Comparison of ENCODE assay signal across 8 cellular contexts in genomic region chr2:159035790-159036411, GRCh38.
DNase-seq lines count a peak whose midpoint lies in the region; ATAC-seq and TF ChIP-seq lines count a peak whose summit lies in the region.

No MANE protein-coding gene starts in this region.

- H3K4me1 ChIP-seq in Caco-2 (peaks cover 30% of the 10 kb centered on the region), HUES48 (ENCODE audit: control insufficient read depth, insufficient read depth, low read length) (peaks cover 26% of the 10 kb centered on the region), cardiac muscle cell (ENCODE audit: low read depth) (peaks cover 50% of the 10 kb centered on the region)

- DNase-seq in Caco-2 (peak; percentile 79 to 85), SK-MEL-5 (ENCODE audit: low read depth, low spot score) (peak; percentile 74), cardiac muscle cell (ENCODE audit: low read depth in 1 of 2, low spot score in 1 of 2) (peak; percentile 51 to 68), skeletal muscle cell (ENCODE audit: low read depth) (peak; percentile 35)
- no peak for DNase-seq in stimulated activated CD4-positive, alpha-beta T cell treated with anti-CD3 and anti-CD28 coated beads, Interleukin-2, amount 100 ng/mL, for 48 hours

- H3K27me3 ChIP-seq in Caco-2 (replicated peaks; ENCODE audit: control insufficient read depth, insufficient read depth, low read length) (no peaks in the 10 kb centered on the region), HUES48 (ENCODE audit: control insufficient read depth, insufficient read depth, low read length) (no peaks in the 10 kb centered on the region), cardiac muscle cell (no peaks in the 10 kb centered on the region)

- H3K4me3 ChIP-seq in Caco-2 (ENCODE audit: low read depth, low read length) (no peak overlapping the region), HUES48 (ENCODE audit: low read depth, low read length) (no peak overlapping the region), cardiac muscle cell (no peak overlapping the region), skeletal muscle cell (ENCODE audit: low read depth, low read length) (no peak overlapping the region)

- H3K36me3 ChIP-seq in Caco-2 (ENCODE audit: control insufficient read depth, insufficient read depth, low read length) (no peaks in the 10 kb centered on the region), HUES48 (ENCODE audit: control insufficient read depth, insufficient read depth, low read length) (no peaks in the 10 kb centered on the region), cardiac muscle cell (no peaks in the 10 kb centered on the region)

- BruUV-seq in Caco-2 (replicated peaks; lab: Mats Ljungman, UMichigan): no TSS peak

- no peak overlapping the region for H3K4me3 Mint-ChIP-seq in Caco-2 (ENCODE audit: unreplicated experiment)

- intact Hi-C loops in Caco-2 (cut with micrococcal nuclease; ENCODE audit: unreplicated experiment): loop anchor here (1.0 kb wide), 3 partner anchors 82 to 149 kb away; no protein-coding TSS in a partner anchor

- in situ Hi-C loops in SK-MEL-5 (cut with HindIII; ENCODE audit: low pct_unique_long_range_greater_than_20kb, low sequenced_read_pairs): no loop called here

- peak; percentile 54 to 72 for TF ChIP-seq CTCF in Caco-2 (IDR thresholded peaks at IDR 0.05; ENCODE audit: insufficient read depth in 1 of 2, low read depth in 1 of 2, low read length in 1 of 2, severe bottlenecking in 1 of 2, unreplicated experiment in 1 of 2)
- TF ChIP-seq CTCF in cardiac muscle cell (IDR thresholded peaks at IDR 0.05; ENCODE audit: low read depth, low read length): peak; percentile 11

- H3K9ac ChIP-seq in HUES48 (ENCODE audit: low read depth, low read length): no peak overlapping the region

- H3K27me3 Mint-ChIP-seq in Caco-2 (ENCODE audit: insufficient read depth, unreplicated experiment): no peaks in the 10 kb centered on the region

- peaks cover 20% of the 10 kb centered on the region for H3K9me3 Mint-ChIP-seq in Caco-2 (ENCODE audit: unreplicated experiment)

- peaks cover 54% of the 10 kb centered on the region for H3K4me1 Mint-ChIP-seq in Caco-2 (ENCODE audit: low read depth, unreplicated experiment)

- H3K9me3 ChIP-seq in Caco-2 (no peaks in the 10 kb centered on the region), HUES48 (ENCODE audit: control insufficient read depth, insufficient read depth, low read length) (0 out of 2 replicates have a peak, but pooled peaks cover under 1% of the 10 kb centered on the region), cardiac muscle cell (ENCODE audit: low read depth) (no peaks in the 10 kb centered on the region)

- CTCF ChIA-PET in Caco-2 (lab: Charles Lee): interaction anchor here (0.5 to 3.8 kb wide), 19 partner anchors 9 to 164 kb away, joined by 3 to 77 read pairs (median 4); partner anchors contain the start of gene TANC1

- H3K27ac Mint-ChIP-seq in Caco-2 (ENCODE audit: unreplicated experiment): no peak overlapping the region

- ATAC-seq in GM21576 (IDR thresholded peaks at IDR 0.05; ENCODE audit: unreplicated experiment): no peak
- ATAC-seq in HG02884 (IDR thresholded peaks at IDR 0.05; ENCODE audit: unreplicated experiment): no peak

- H3K36me3 Mint-ChIP-seq in Caco-2 (ENCODE audit: insufficient read depth, unreplicated experiment): no peaks in the 10 kb centered on the region

- H3K27ac ChIP-seq in HUES48 (ENCODE audit: low read depth, low read length) (peak overlapping the region; percentile 54), cardiac muscle cell (peak overlapping the region; percentile 65)

- POLR2A ChIA-PET in Caco-2 (lab: Charles Lee): interaction anchor here (0.5 kb wide), 1 partner anchor 85 kb away, joined by 5 read pairs; no protein-coding TSS in a partner anchor

Comparison
In these comparisons a context has a peak if more than half of its experiments do, and no peak if none do; other contexts are left out.
1. DNase-seq: peak in Caco-2 (2 of 2), SK-MEL-5 (single experiment), cardiac muscle cell (2 of 2) and skeletal muscle cell (single experiment); none in stimulated activated CD4-positive, alpha-beta T cell treated with anti-CD3 and anti-CD28 coated beads, Interleukin-2, amount 100 ng/mL, for 48 hours (0 of 2).